19 cellular contexts compared by ENCODE assay signal in genomic region chr21:43879348-43880110, GRCh38. TPM values are rescaled to one million over a fixed set of nuclear protein-coding genes. Genes with fewer than 3 reads are reported as not detected.
A peak's percentile ranks its signal among the peaks of the same experiment; 100 is the strongest.
DNase-seq lines count a peak whose midpoint lies in the region; ATAC-seq and TF ChIP-seq lines count a peak whose summit lies in the region.
"Had no signal": no experiment of that assay in that cellular context is flagged by ENCODE, and none has a peak within 500 bp of the region (broad histone marks: within the 10 kb centered on the region; RNA-seq: fewer than 3 reads in every experiment).

No MANE protein-coding gene starts in this region.

- ATAC-seq in activated CD8-positive, alpha-beta T cell treated with anti-CD3 and anti-CD28 coated beads, Interleukin-2, amount 10 ng/mL, durations not matched to agents 7 days and 5 days, result no peak
- no peak for ATAC-seq in activated CD8-positive, alpha-beta T cell treated with anti-CD3 and anti-CD28 coated beads for 36 hours
- ATAC-seq in lower lobe of right lung (no peak), heart right ventricle (no peak), left colon (no peak)

- TF ChIP-seq CTCF in activated CD8-positive, alpha-beta T cell treated with anti-CD3 and anti-CD28 coated beads for 36 hours (IDR thresholded peaks at IDR 0.05), result no peak
- no peak for TF ChIP-seq CTCF in RWPE1 (conservative IDR thresholded peaks at IDR 0.05; ENCODE audit: low read depth)
- no peak for TF ChIP-seq CTCF in lower lobe of right lung (IDR thresholded peaks at IDR 0.05)
- TF ChIP-seq CTCF in heart right ventricle (IDR thresholded peaks at IDR 0.05), result no peak

- DNase-seq in activated CD8-positive, alpha-beta T cell treated with anti-CD3 and anti-CD28 coated beads, Interleukin-2, amount 10 ng/mL, durations not matched to agents 7 days and 5 days, result no peak
- no peak for DNase-seq in activated CD8-positive, alpha-beta T cell treated with anti-CD3 and anti-CD28 coated beads for 36 hours
- no peak for DNase-seq in RWPE1 (ENCODE audit: low spot score)
- DNase-seq in lower lobe of right lung, result no peak
- DNase-seq in DMS 273 (lab: John Stamatoyannopoulos, UW; ENCODE audit: unreplicated experiment), result no peak
- DNase-seq in heart right ventricle, result no peak
- DNase-seq in left colon, result no peak
- DNase-seq: activated naive CD4-positive, alpha-beta T cell treated with Interleukin-2 at 50 U/mL for 16 hours; BE2C; cerebellar nuclear complex; NCI-H146; SHP77 treated with DMSO at 0.1 percent for 48 hours; T-helper 1 cell had no signal

- H3K36me3 ChIP-seq in lower lobe of right lung (peaks cover 7% of the 10 kb centered on the region), skeletal muscle satellite cell (ENCODE audit: insufficient read depth, low read length) (no peaks in the 10 kb centered on the region), heart right ventricle (peaks cover 0 to 18% (median 4%) of the 10 kb centered on the region in 9 donors)
- H3K36me3 ChIP-seq: BE2C, right atrium auricular region had no signal

- POLR2A ChIA-PET in activated CD8-positive, alpha-beta T cell treated with anti-CD3 and anti-CD28 coated beads, Interleukin-2, amount 10 ng/mL, durations not matched to agents 7 days and 5 days (lab: Charles Lee), result no interaction called here
- POLR2A ChIA-PET in activated CD8-positive, alpha-beta T cell treated with anti-CD3 and anti-CD28 coated beads for 36 hours (lab: Charles Lee), result interaction anchor here (0.6 to 1.3 kb wide), 4 partner anchors 9 to 200 kb away, joined by 3 to 4 read pairs (median 4); no protein-coding TSS in a partner anchor
- POLR2A ChIA-PET in RWPE1 (lab: Yijun Ruan, JAX; ENCODE audit: low non-redundant PET), result no interaction called here

- intact Hi-C loops in activated CD8-positive, alpha-beta T cell treated with anti-CD3 and anti-CD28 coated beads for 36 hours (cut with micrococcal nuclease), result loop anchor here (5.0 kb wide), 1 partner anchor 38 kb away; no protein-coding TSS in a partner anchor
- intact Hi-C loops in lower lobe of right lung (cut with DNase I), result no loop called here
- intact Hi-C loops in heart right ventricle (cut with DNase I), result loop anchor here in 1 of 10 donors (10.0 kb wide), 1 partner anchor 45 kb away; no protein-coding TSS in a partner anchor
- intact Hi-C loops in left colon (cut with DNase I, micrococcal nuclease), result no loop called here

- H3K27me3 ChIP-seq in lower lobe of right lung (ENCODE audit: low read depth) (no peaks in the 10 kb centered on the region), skeletal muscle satellite cell (ENCODE audit: control insufficient read depth, insufficient read depth, low read length) (no peaks in the 10 kb centered on the region), heart right ventricle (no peaks in the 10 kb centered on the region)
- H3K27me3 ChIP-seq: BE2C, right atrium auricular region had no signal

- peaks cover 27% of the 10 kb centered on the region for H3K36me3 Mint-ChIP-seq in activated CD8-positive, alpha-beta T cell treated with anti-CD3 and anti-CD28 coated beads, Interleukin-2, amount 10 ng/mL, durations not matched to agents 7 days and 5 days (ENCODE audit: low read depth)
- peaks cover 19% of the 10 kb centered on the region for H3K36me3 Mint-ChIP-seq in activated CD8-positive, alpha-beta T cell treated with anti-CD3 and anti-CD28 coated beads for 36 hours (ENCODE audit: low read depth)

- no peaks in the 10 kb centered on the region for H3K27me3 Mint-ChIP-seq in activated CD8-positive, alpha-beta T cell treated with anti-CD3 and anti-CD28 coated beads, Interleukin-2, amount 10 ng/mL, durations not matched to agents 7 days and 5 days (ENCODE audit: low read depth)
- no peaks in the 10 kb centered on the region for H3K27me3 Mint-ChIP-seq in activated CD8-positive, alpha-beta T cell treated with anti-CD3 and anti-CD28 coated beads for 36 hours
- H3K27me3 Mint-ChIP-seq: IgD-negative memory B cell had no signal

- peak overlapping the region; percentile 39 for H3K4me2 ChIP-seq in skeletal muscle satellite cell (ENCODE audit: low read length)

- H3K9me3 ChIP-seq in lower lobe of right lung (no peaks in the 10 kb centered on the region), skeletal muscle satellite cell (replicated peaks; ENCODE audit: low read length) (no peaks in the 10 kb centered on the region), heart right ventricle (peaks cover 0 to 6% (median 0%) of the 10 kb centered on the region in 11 donors)
- H3K9me3 ChIP-seq: BE2C, right atrium auricular region had no signal

- H3K4me1 Mint-ChIP-seq in activated CD8-positive, alpha-beta T cell treated with anti-CD3 and anti-CD28 coated beads, Interleukin-2, amount 10 ng/mL, durations not matched to agents 7 days and 5 days (ENCODE audit: low read depth), result peaks cover 53% of the 10 kb centered on the region
- H3K4me1 Mint-ChIP-seq in activated CD8-positive, alpha-beta T cell treated with anti-CD3 and anti-CD28 coated beads for 36 hours (ENCODE audit: low read depth), result peaks cover 63% of the 10 kb centered on the region

- H3K27ac Mint-ChIP-seq in activated CD8-positive, alpha-beta T cell treated with anti-CD3 and anti-CD28 coated beads, Interleukin-2, amount 10 ng/mL, durations not matched to agents 7 days and 5 days, result peak overlapping the region; percentile 11
- no peak overlapping the region for H3K27ac Mint-ChIP-seq in activated CD8-positive, alpha-beta T cell treated with anti-CD3 and anti-CD28 coated beads for 36 hours
- H3K27ac Mint-ChIP-seq: HFFc6, mesothelial cell of epicardium had no signal

- no peak overlapping the region for H3K4me3 Mint-ChIP-seq in activated CD8-positive, alpha-beta T cell treated with anti-CD3 and anti-CD28 coated beads, Interleukin-2, amount 10 ng/mL, durations not matched to agents 7 days and 5 days
- no peak overlapping the region for H3K4me3 Mint-ChIP-seq in activated CD8-positive, alpha-beta T cell treated with anti-CD3 and anti-CD28 coated beads for 36 hours
- H3K4me3 Mint-ChIP-seq: HFFc6, IgD-negative memory B cell, mesothelial cell of epicardium had no signal

- H3K9ac ChIP-seq in skeletal muscle satellite cell (ENCODE audit: low read depth, low read length), result no peak overlapping the region

- no peaks in the 10 kb centered on the region for H3K9me3 Mint-ChIP-seq in activated CD8-positive, alpha-beta T cell treated with anti-CD3 and anti-CD28 coated beads, Interleukin-2, amount 10 ng/mL, durations not matched to agents 7 days and 5 days (ENCODE audit: insufficient read depth)
- H3K9me3 Mint-ChIP-seq in activated CD8-positive, alpha-beta T cell treated with anti-CD3 and anti-CD28 coated beads for 36 hours, result peaks cover 2% of the 10 kb centered on the region
- H3K9me3 Mint-ChIP-seq: HFFc6, IgD-negative memory B cell had no signal

- no peak overlapping the region for H3K4me3 ChIP-seq in lower lobe of right lung
- H3K4me3 ChIP-seq in skeletal muscle satellite cell (ENCODE audit: low read length), result no peak overlapping the region
- no peak overlapping the region for H3K4me3 ChIP-seq in heart right ventricle
- H3K4me3 ChIP-seq: right atrium auricular region had no signal

- peaks cover 36% of the 10 kb centered on the region for H3K4me1 ChIP-seq in lower lobe of right lung
- peaks cover 18% of the 10 kb centered on the region for H3K4me1 ChIP-seq in skeletal muscle satellite cell (ENCODE audit: control insufficient read depth, insufficient read depth, low read length)
- peaks cover 8 to 61% (median 36%) of the 10 kb centered on the region in 9 donors for H3K4me1 ChIP-seq in heart right ventricle

- CTCF ChIA-PET in activated CD8-positive, alpha-beta T cell treated with anti-CD3 and anti-CD28 coated beads, Interleukin-2, amount 10 ng/mL, durations not matched to agents 7 days and 5 days (lab: Charles Lee), result interaction anchor here (0.7 to 1.0 kb wide), 2 partner anchors 69 to 96 kb away, joined by 3 to 5 read pairs; no protein-coding TSS in a partner anchor
- CTCF ChIA-PET in activated CD8-positive, alpha-beta T cell treated with anti-CD3 and anti-CD28 coated beads for 36 hours (lab: Charles Lee), result interaction anchor here (0.9 to 1.0 kb wide), 2 partner anchors 9 to 59 kb away, joined by 3 to 4 read pairs; no protein-coding TSS in a partner anchor
- CTCF ChIA-PET in RWPE1 (lab: Yijun Ruan, JAX), result interaction anchor here (0.5 to 1.2 kb wide), 2 partner anchors 31 to 47 kb away, joined by 3 to 4 read pairs; no protein-coding TSS in a partner anchor

- 88% methylated on average over 25 of the region's 25 CpGs for WGBS in heart right ventricle, 2 donors

- H3K27ac ChIP-seq in RWPE1 (peak overlapping the region; percentile 65), lower lobe of right lung (peak overlapping the region; percentile 36), heart right ventricle (peak overlapping the region in 1 of 10 donors; percentile 5)
- H3K27ac ChIP-seq: HL-60 had no signal

RNA-seq across cellular contexts. Expression of gene AGPAT3, which starts 14.5 kb away (rescaled TPM):
- total RNA-seq in activated CD8-positive, alpha-beta T cell treated with anti-CD3 and anti-CD28 coated beads, Interleukin-2, amount 10 ng/mL, durations not matched to agents 7 days and 5 days, result 10 to 100 TPM; 70.4 to 72.5 TPM
- 10 to 100 TPM; 59.3 to 62.2 TPM for total RNA-seq in activated CD8-positive, alpha-beta T cell treated with anti-CD3 and anti-CD28 coated beads for 36 hours
- total RNA-seq in lower lobe of right lung (83.3 TPM), heart right ventricle (100 to 1,000 TPM in 1 of 10 donors, 10 to 100 TPM in 9; 54.6 to 110 (median 66.5) TPM), left colon (100 to 1,000 TPM in 1 of 2 donors, 10 to 100 TPM in 1; 97.5 to 105 TPM)
- 23.4 and 27.4 TPM in 2 replicates for total RNA-seq in skeletal muscle satellite cell (2012; rRNA removed)
- polyA plus RNA-seq in heart right ventricle, result 10 to 100 TPM; 19.7 to 20.7 TPM
